10 cellular contexts compared by ENCODE assay signal in the genomic region with DNA sequence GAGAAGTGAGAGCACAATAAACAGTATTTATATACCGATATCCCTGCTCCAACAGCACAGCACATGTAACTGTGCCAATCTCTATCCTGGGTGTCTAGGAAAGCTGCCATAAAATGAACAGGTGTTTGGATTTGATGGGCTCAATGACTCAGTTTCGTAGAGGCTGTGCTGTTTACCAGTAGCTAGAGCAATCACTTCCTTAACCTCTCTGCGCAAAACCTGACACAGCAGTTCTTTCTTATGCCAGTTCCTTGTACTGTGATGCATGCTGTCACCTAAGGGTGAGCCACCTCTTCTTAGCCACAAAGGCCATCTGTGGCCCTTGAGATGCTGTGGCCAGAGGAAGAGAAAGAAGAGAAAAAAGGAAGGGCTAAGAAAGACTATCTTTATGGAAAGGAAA. TPM values are rescaled to one million over a fixed set of nuclear protein-coding genes. Genes with fewer than 3 reads are reported as not detected.
DNase-seq lines count a peak whose midpoint lies in the region; ATAC-seq and TF ChIP-seq lines count a peak whose summit lies in the region.
"Had no signal": no experiment of that assay in that cellular context is flagged by ENCODE, and none has a peak within 500 bp of the region (broad histone marks: within the 10 kb centered on the region; RNA-seq: fewer than 3 reads in every experiment).

No MANE protein-coding gene starts in this region.

- H3K36me3 Mint-ChIP-seq in CD14-positive monocyte: peaks cover 50 to 61% of the 10 kb centered on the region in 2 donors
- peaks cover 55% of the 10 kb centered on the region for H3K36me3 Mint-ChIP-seq in type B pancreatic cell
- peaks cover 83% of the 10 kb centered on the region for H3K36me3 Mint-ChIP-seq in CD4-positive, alpha-beta T cell (ENCODE audit: low read depth)

- peaks cover 10 to 15% of the 10 kb centered on the region in 2 donors for H3K36me3 ChIP-seq in body of pancreas (replicated peaks in 1 of 2; ENCODE audit: insufficient read depth in 1 of 2, low read depth in 2 of 2)

- TF ChIP-seq POLR2A in body of pancreas (IDR thresholded peaks at IDR 0.05): no peak

- intact Hi-C loops in CD14-positive monocyte (cut with micrococcal nuclease) (no loop called here), body of pancreas (cut with DNase I) (no loop called here)
- intact Hi-C loops in CD4-positive, alpha-beta T cell (cut with DNase I, micrococcal nuclease): no loop called here

- H3K9me3 Mint-ChIP-seq in CD14-positive monocyte (peaks cover 0 to 2% (median 0%) of the 10 kb centered on the region in 7 donors), type B pancreatic cell (no peaks in the 10 kb centered on the region)
- no peaks in the 10 kb centered on the region for H3K9me3 Mint-ChIP-seq in CD4-positive, alpha-beta T cell

- peaks cover 0 to 1% (median 0%) of the 10 kb centered on the region in 3 donors for H3K27me3 Mint-ChIP-seq in CD14-positive monocyte (ENCODE audit: low read depth in 3 of 3)
- H3K27me3 Mint-ChIP-seq in type B pancreatic cell: no peaks in the 10 kb centered on the region
- no peaks in the 10 kb centered on the region for H3K27me3 Mint-ChIP-seq in CD4-positive, alpha-beta T cell

- DNase-seq in CD14-positive monocyte (ENCODE audit: low spot score): no peak
- peak in 2 of 4 donors; percentile 7 to 19 for DNase-seq in body of pancreas
- no peak for DNase-seq in NCI-H82 treated with DMSO at 0.1 percent for 48 hours (lab: John Stamatoyannopoulos, UW; ENCODE audit: unreplicated experiment)
- DNase-seq in type B pancreatic cell (ENCODE audit: extremely low spot score, unreplicated experiment): no peak
- no peak for DNase-seq in CD4-positive, alpha-beta T cell
- DNase-seq: thyroid gland had no signal

- H3K4me3 Mint-ChIP-seq in CD14-positive monocyte (no peak overlapping the region), type B pancreatic cell (no peak overlapping the region)
- no peak overlapping the region for H3K4me3 Mint-ChIP-seq in CD4-positive, alpha-beta T cell

- H3K4me1 ChIP-seq in body of pancreas: no peaks in the 10 kb centered on the region
- H3K4me1 ChIP-seq: thyroid gland had no signal

- no peaks in the 10 kb centered on the region for H3K27me3 ChIP-seq in body of pancreas
- no peaks in the 10 kb centered on the region for H3K27me3 ChIP-seq in CD4-positive, alpha-beta T cell (ENCODE audit: control insufficient read depth, insufficient read depth, low read length)
- H3K27me3 ChIP-seq: BLaER1 treated with 17β-estradiol and CSF1 and Interleukin-3, amounts not matched to agents 10 nM and 100 nM; thyroid gland had no signal

- TF ChIP-seq CTCF in CD14-positive monocyte (IDR thresholded peaks at IDR 0.05) (no peak), body of pancreas (IDR thresholded peaks at IDR 0.05) (no peak), type B pancreatic cell (conservative IDR thresholded peaks at IDR 0.05) (no peak)
- TF ChIP-seq CTCF in CD4-positive, alpha-beta T cell (IDR thresholded peaks at IDR 0.05): no peak

- H3K4me1 Mint-ChIP-seq in CD14-positive monocyte (peaks cover 10% of the 10 kb centered on the region), type B pancreatic cell (ENCODE audit: unreplicated experiment) (no peaks in the 10 kb centered on the region)
- no peaks in the 10 kb centered on the region for H3K4me1 Mint-ChIP-seq in CD4-positive, alpha-beta T cell (ENCODE audit: low read depth)

- WGBS in body of pancreas, 2 donors: 50 to 75% methylated on average over 3 of the region's 3 CpGs

- no peak overlapping the region for H3K4me3 ChIP-seq in body of pancreas
- H3K4me3 ChIP-seq: BLaER1 treated with 17β-estradiol and CSF1 and Interleukin-3, amounts not matched to agents 10 nM and 100 nM; thyroid gland had no signal

- POLR2A ChIA-PET in CD4-positive, alpha-beta T cell (lab: Charles Lee): no interaction called here

- ATAC-seq in GM19372 (IDR thresholded peaks at IDR 0.05; ENCODE audit: low read depth, unreplicated experiment) (peak; percentile 54), HG03439 (IDR thresholded peaks at IDR 0.05; ENCODE audit: unreplicated experiment) (peak; percentile 61), body of pancreas (peak; percentile 35), HG03521 (IDR thresholded peaks at IDR 0.05; ENCODE audit: unreplicated experiment) (no peak)
- no peak for ATAC-seq in CD4-positive, alpha-beta T cell (ENCODE audit: poor library complexity)

- no peaks in the 10 kb centered on the region for H3K9me3 ChIP-seq in body of pancreas
- no peaks in the 10 kb centered on the region for H3K9me3 ChIP-seq in CD4-positive, alpha-beta T cell (ENCODE audit: control insufficient read depth, low read length)
- H3K9me3 ChIP-seq: thyroid gland had no signal

- CTCF ChIA-PET in CD4-positive, alpha-beta T cell (lab: Charles Lee): no interaction called here

- H3K27ac ChIP-seq in body of pancreas: no peak overlapping the region
- no peak overlapping the region for H3K27ac ChIP-seq in CD4-positive, alpha-beta T cell (ENCODE audit: low read depth, low read length)
- H3K27ac ChIP-seq: BLaER1 treated with 17β-estradiol and CSF1 and Interleukin-3, amounts not matched to agents 10 nM and 100 nM; thyroid gland had no signal

- peak overlapping the region in 6 of 7 donors; percentile 1 to 79 (median 62) for H3K27ac Mint-ChIP-seq in CD14-positive monocyte
- H3K27ac Mint-ChIP-seq in type B pancreatic cell: no peak overlapping the region
- no peak overlapping the region for H3K27ac Mint-ChIP-seq in CD4-positive, alpha-beta T cell

RNA-seq across cellular contexts. Expression of a gene that starts 59.3 kb away (rescaled TPM):
- polyA plus RNA-seq in CD14-positive monocyte: 1 to 10 TPM; 1.8 to 3.6 TPM
- total RNA-seq in body of pancreas (10 to 100 TPM; 18.2 to 30.0 TPM), type B pancreatic cell (ENCODE audit: low replicate concordance) (15.1 and 24.9 TPM in 2 replicates)
- 10 to 100 TPM; 15.9 to 17.9 TPM for total RNA-seq in CD4-positive, alpha-beta T cell

Comparison
In these comparisons a context has a peak if more than half of its experiments do, and no peak if none do; other contexts are left out.
1. H3K27ac Mint-ChIP-seq: peak in CD14-positive monocyte (6 of 7); none in type B pancreatic cell (single experiment) and CD4-positive, alpha-beta T cell (single experiment).
2. ATAC-seq: peak in GM19372 (single experiment), HG03439 (single experiment) and body of pancreas (single experiment); none in HG03521 (single experiment) and CD4-positive, alpha-beta T cell (single experiment).